In genomic region chr11:67582026-67582425, GRCh38 we compare ENCODE assay signal across 13 cellular contexts. TPM values are rescaled to one million over a fixed set of nuclear protein-coding genes. Genes with fewer than 3 reads are reported as not detected.
A peak's percentile ranks its signal among the peaks of the same experiment; 100 is the strongest.
DNase-seq lines count a peak whose midpoint lies in the region; ATAC-seq, FAIRE-seq and TF ChIP-seq lines count a peak whose summit lies in the region.
"Had no signal": no experiment of that assay in that cellular context is flagged by ENCODE, and none has a peak within 500 bp of the region (broad histone marks: within the 10 kb centered on the region; RNA-seq: fewer than 3 reads in every experiment).

No MANE protein-coding gene starts in this region.

- H3K4me1 ChIP-seq in Caco-2 (peaks cover 58% of the 10 kb centered on the region), keratinocyte (ENCODE audit: control insufficient read depth, extremely low read depth, insufficient read depth, low read length) (peaks cover 35% of the 10 kb centered on the region)

- peak overlapping the region; percentile 75 for H3K4me3 Mint-ChIP-seq in Caco-2 (ENCODE audit: unreplicated experiment)
- peak overlapping the region; percentile 58 to 85 (median 70) for H3K4me3 Mint-ChIP-seq in T-cell

- H3K4me1 Mint-ChIP-seq in Caco-2 (ENCODE audit: low read depth, unreplicated experiment) (peaks cover 56% of the 10 kb centered on the region), T-cell (peaks cover 43 to 56% (median 47%) of the 10 kb centered on the region in 3 donors)

- H3K27ac ChIP-seq in 22Rv1 (peak overlapping the region; percentile 81), keratinocyte (ENCODE audit: control insufficient read depth, insufficient read depth, low read length) (no peak overlapping the region)
- H3K27ac ChIP-seq: SJSA1 had no signal

- H3K27me3 ChIP-seq in Caco-2 (replicated peaks; ENCODE audit: control insufficient read depth, insufficient read depth, low read length) (no peaks in the 10 kb centered on the region), keratinocyte (ENCODE audit: control insufficient read depth, extremely low read depth, insufficient read depth, low read length) (no peaks in the 10 kb centered on the region)
- H3K27me3 ChIP-seq: foreskin keratinocyte had no signal

- H3K27me3 Mint-ChIP-seq in Caco-2 (ENCODE audit: insufficient read depth, unreplicated experiment) (no peaks in the 10 kb centered on the region), T-cell (peaks cover 7 to 8% of the 10 kb centered on the region in 2 donors)

- no peaks in the 10 kb centered on the region for H3K9me3 Mint-ChIP-seq in Caco-2 (ENCODE audit: unreplicated experiment)
- no peaks in the 10 kb centered on the region for H3K9me3 Mint-ChIP-seq in T-cell

- intact Hi-C loops in Caco-2 (cut with micrococcal nuclease; ENCODE audit: unreplicated experiment) = loop anchor here (5.0 to 10.0 kb wide), 2 partner anchors 230 to 337 kb away; partner anchors contain the start of gene POLD4

- H4K20me1 ChIP-seq in keratinocyte (ENCODE audit: control insufficient read depth, extremely low read depth, insufficient read depth, low read length) = peaks cover 22% of the 10 kb centered on the region

- no peak for DNase-seq in Caco-2
- no peak for DNase-seq in T-cell
- DNase-seq in keratinocyte (ENCODE audit: low read depth, low spot score) = no peak
- no peak for DNase-seq in erythroblast (lab: John Stamatoyannopoulos, UW)
- DNase-seq in NCI-H2029 (lab: John Stamatoyannopoulos, UW) = no peak
- DNase-seq in NOMO-1 treated with dmso at 0.1 percent for 144 hours (lab: John Stamatoyannopoulos, UW; ENCODE audit: unreplicated experiment) = no peak
- DNase-seq: central memory CD4-positive, alpha-beta T cell; foreskin keratinocyte; IMR-90; NCI-H2171 had no signal

- ATAC-seq in T-cell (replicated peaks in 1 of 4) (no peak), GM19452 (IDR thresholded peaks at IDR 0.05; ENCODE audit: unreplicated experiment) (no peak)
- ATAC-seq: foreskin keratinocyte had no signal

- dilution Hi-C loops in keratinocyte (cut with MboI; ENCODE audit: extremely low pct_ligation_motif_present, low sequenced_read_pairs) = no loop called here

- H3K79me2 ChIP-seq in keratinocyte (ENCODE audit: control insufficient read depth, insufficient read depth, low read length) = peaks cover 24% of the 10 kb centered on the region

- peaks cover 3% of the 10 kb centered on the region for H3K9me1 ChIP-seq in keratinocyte (ENCODE audit: control insufficient read depth, extremely low read depth, insufficient read depth, low read length)

- no peaks in the 10 kb centered on the region for H3K9me3 ChIP-seq in Caco-2
- no peaks in the 10 kb centered on the region for H3K9me3 ChIP-seq in keratinocyte (ENCODE audit: control insufficient read depth, low read depth, low read length)
- H3K9me3 ChIP-seq: SJSA1 had no signal

- peak overlapping the region; percentile 14 for H3K4me2 ChIP-seq in keratinocyte (ENCODE audit: control insufficient read depth, extremely low read depth, insufficient read depth, low read depth, low read length)

- TF ChIP-seq CTCF in 22Rv1 (IDR thresholded peaks at IDR 0.05) (no peak), Caco-2 (IDR thresholded peaks at IDR 0.05; ENCODE audit: insufficient read depth in 1 of 2, low read depth in 1 of 2, low read length in 1 of 2, severe bottlenecking in 1 of 2, unreplicated experiment in 1 of 2) (no peak), keratinocyte (optimal IDR thresholded peaks at IDR 0.05 in 1 of 3, IDR thresholded peaks at IDR 0.05 in 1 of 3, conservative IDR thresholded peaks at IDR 0.05 in 1 of 3; ENCODE audit: extremely low read depth in 1 of 3, insufficient read depth in 2 of 3, low read length in 3 of 3) (no peak)

- no peak for FAIRE-seq in keratinocyte (lab: Jason Lieb, UNC)

- POLR2A ChIA-PET in Caco-2 (lab: Charles Lee) = interaction anchor here (0.8 to 2.4 kb wide), 3 partner anchors 8 to 180 kb away, joined by 4 to 16 read pairs (median 10); partner anchors contain the start of genes NUDT8 and PPP1CA
- POLR2A ChIA-PET in T-cell (lab: Charles Lee) = no interaction called here

- H3K27ac Mint-ChIP-seq in Caco-2 (ENCODE audit: unreplicated experiment) = peak overlapping the region; percentile 81
- H3K27ac Mint-ChIP-seq in T-cell = peak overlapping the region in 1 of 2 donors; percentile 78

- H3K4me3 ChIP-seq in Caco-2 (ENCODE audit: low read depth, low read length) (peak overlapping the region; percentile 87; the same call in 1 of the 2 replicates), keratinocyte (ENCODE audit: control insufficient read depth in 2 of 3, extremely low read depth in 1 of 3, insufficient read depth in 2 of 3, low read depth in 1 of 3, low read length in 3 of 3) (no peak overlapping the region)
- H3K4me3 ChIP-seq: SJSA1 had no signal

- BruUV-seq in Caco-2 (replicated peaks; lab: Mats Ljungman, UMichigan) = TSS peak; percentile 45

- no peak overlapping the region for H2AFZ ChIP-seq in keratinocyte (ENCODE audit: control insufficient read depth, low read length)

- H3K9ac ChIP-seq in keratinocyte (ENCODE audit: control insufficient read depth, extremely low read depth, insufficient read depth, low read length) = no peak overlapping the region

- peaks cover 19% of the 10 kb centered on the region for H3K36me3 ChIP-seq in Caco-2 (ENCODE audit: control insufficient read depth, insufficient read depth, low read length)
- H3K36me3 ChIP-seq in keratinocyte (ENCODE audit: control insufficient read depth in 2 of 2, extremely low read depth in 1 of 2, insufficient read depth in 2 of 2, low read length in 2 of 2) = peaks cover 17 to 25% of the 10 kb centered on the region in 2 experiments

- CTCF ChIA-PET in Caco-2 (lab: Charles Lee) (interaction anchor here (0.5 to 2.6 kb wide), 5 partner anchors 8 to 47 kb away, joined by 3 to 35 read pairs (median 3); no protein-coding TSS in a partner anchor), T-cell (lab: Charles Lee) (no interaction called here)

- no peak for TF ChIP-seq POLR2A in erythroblast (IDR thresholded peaks at IDR 0.05; ENCODE audit: low read length)

- H3K36me3 Mint-ChIP-seq in Caco-2 (ENCODE audit: insufficient read depth, unreplicated experiment) (peaks cover 60% of the 10 kb centered on the region), T-cell (peaks cover 16% of the 10 kb centered on the region)

RNA-seq across cellular contexts. Expression of gene GSTP1, which starts 1.6 kb away (rescaled TPM):
- total RNA-seq in Caco-2 (2022) (1,799 and 1,911 TPM in 2 replicates), T-cell (100 to 1,000 TPM in 3 of 5 donors, 10 to 100 TPM in 2; 68.3 to 200 (median 151) TPM)
- 1,511 to 3,251 TPM (median 1,575 TPM) in 3 replicates for polyA plus RNA-seq in keratinocyte
- polyA plus RNA-seq in keratinocyte (2011; ENCODE audit: low read depth) = 379 TPM
- 1,984 and 3,223 TPM in 2 replicates for polyA plus RNA-seq in keratinocyte (2011; cell fraction: cytosol; rRNA removed)
- polyA plus RNA-seq in keratinocyte (2011; cell fraction: nucleus; rRNA removed) = 1,110 and 1,459 TPM in 2 replicates
- 2,382 and 2,611 TPM in 2 replicates for polyA plus RNA-seq in keratinocyte (2012; ENCODE audit: low replicate concordance)
- polyA minus RNA-seq in keratinocyte = 1,137 to 2,631 TPM (median 2,247 TPM) in 3 replicates
- polyA minus RNA-seq in keratinocyte (2011; cell fraction: cytosol; rRNA and poly(A)+ RNA removed) = 2,162 TPM
- polyA minus RNA-seq in keratinocyte (2011; cell fraction: nucleus; rRNA and poly(A)+ RNA removed) = 492 and 503 TPM in 2 replicates

RNA-seq across cellular contexts. Expression of gene NDUFV1, which starts 24.7 kb away (rescaled TPM):
- total RNA-seq in Caco-2 (2022) = 358 and 375 TPM in 2 replicates
- 100 to 1,000 TPM; 199 to 250 (median 238) TPM for total RNA-seq in T-cell
- polyA plus RNA-seq in keratinocyte = 92.9 to 118 TPM (median 102 TPM) in 3 replicates
- polyA plus RNA-seq in keratinocyte (2011; ENCODE audit: low read depth) = 74.0 TPM
- polyA plus RNA-seq in keratinocyte (2011; cell fraction: cytosol; rRNA removed) = 38.6 and 103 TPM in 2 replicates
- 208 and 255 TPM in 2 replicates for polyA plus RNA-seq in keratinocyte (2011; cell fraction: nucleus; rRNA removed)
- 112 and 133 TPM in 2 replicates for polyA plus RNA-seq in keratinocyte (2012; ENCODE audit: low replicate concordance)
- polyA minus RNA-seq in keratinocyte = 69.1 to 102 TPM (median 70.3 TPM) in 3 replicates
- polyA minus RNA-seq in keratinocyte (2011; cell fraction: cytosol; rRNA and poly(A)+ RNA removed) = 168 TPM
- polyA minus RNA-seq in keratinocyte (2011; cell fraction: nucleus; rRNA and poly(A)+ RNA removed) = 54.4 and 58.9 TPM in 2 replicates

RNA-seq across cellular contexts. Expression of gene NUDT8, which starts 47.7 kb away (rescaled TPM):
- total RNA-seq in Caco-2 (2022) (15.0 and 18.1 TPM in 2 replicates), T-cell (1 to 10 TPM; 1.5 to 8.0 (median 4.5) TPM)
- 1.1 to 1.6 TPM (median 1.5 TPM) in 3 replicates for polyA plus RNA-seq in keratinocyte
- polyA plus RNA-seq in keratinocyte (2011; ENCODE audit: low read depth) = not detected
- 0.68 and 2.5 TPM in 2 replicates for polyA plus RNA-seq in keratinocyte (2011; cell fraction: cytosol; rRNA removed)
- polyA plus RNA-seq in keratinocyte (2011; cell fraction: nucleus; rRNA removed) = 1.9 and 2.7 TPM in 2 replicates
- polyA plus RNA-seq in keratinocyte (2012; ENCODE audit: low replicate concordance) = 6.7 and 15.8 TPM in 2 replicates
- polyA minus RNA-seq in keratinocyte = 0.72 to 1.8 TPM in 2 of 3 replicates, not detected in the other
- polyA minus RNA-seq in keratinocyte (2011; cell fraction: cytosol; rRNA and poly(A)+ RNA removed) = not detected
- 1.2 TPM in 1 of 2 replicates, not detected in the other for polyA minus RNA-seq in keratinocyte (2011; cell fraction: nucleus; rRNA and poly(A)+ RNA removed)

RNA-seq across cellular contexts. Expression of gene TBX10, which starts 57.5 kb away (rescaled TPM):
- total RNA-seq in Caco-2 (2022) (not detected in 2 replicates), T-cell (not detected)
- not detected in 3 replicates for polyA plus RNA-seq in keratinocyte
- polyA plus RNA-seq in keratinocyte (2011; ENCODE audit: low read depth) = not detected
- polyA plus RNA-seq in keratinocyte (2011; cell fraction: cytosol; rRNA removed) = not detected in 2 replicates
- polyA plus RNA-seq in keratinocyte (2011; cell fraction: nucleus; rRNA removed) = not detected in 2 replicates
- polyA plus RNA-seq in keratinocyte (2012; ENCODE audit: low replicate concordance) = not detected in 2 replicates
- polyA minus RNA-seq in keratinocyte = not detected in 3 replicates
- polyA minus RNA-seq in keratinocyte (2011; cell fraction: cytosol; rRNA and poly(A)+ RNA removed) = not detected
- not detected in 2 replicates for polyA minus RNA-seq in keratinocyte (2011; cell fraction: nucleus; rRNA and poly(A)+ RNA removed)
- total RNA-seq: foreskin keratinocyte, IMR-90, SJSA1 had no signal
- polyA plus RNA-seq: foreskin keratinocyte, IMR-90 had no signal

RNA-seq across cellular contexts. Expression of gene CABP2, which starts 58.8 kb away (rescaled TPM):
- total RNA-seq in Caco-2 (2022) (not detected in 2 replicates), T-cell (not detected)
- polyA plus RNA-seq in keratinocyte = not detected in 3 replicates
- polyA plus RNA-seq in keratinocyte (2011; ENCODE audit: low read depth) = not detected
- not detected in 2 replicates for polyA plus RNA-seq in keratinocyte (2011; cell fraction: cytosol; rRNA removed)
- not detected in 2 replicates for polyA plus RNA-seq in keratinocyte (2011; cell fraction: nucleus; rRNA removed)
- polyA plus RNA-seq in keratinocyte (2012; ENCODE audit: low replicate concordance) = not detected in 2 replicates
- not detected in 3 replicates for polyA minus RNA-seq in keratinocyte
- polyA minus RNA-seq in keratinocyte (2011; cell fraction: cytosol; rRNA and poly(A)+ RNA removed) = not detected
- polyA minus RNA-seq in keratinocyte (2011; cell fraction: nucleus; rRNA and poly(A)+ RNA removed) = not detected in 2 replicates
- total RNA-seq: foreskin keratinocyte, IMR-90, SJSA1 had no signal
- polyA plus RNA-seq: foreskin keratinocyte, IMR-90 had no signal
